In genomic region chr6:2853766-2854393, GRCh38 we compare ENCODE assay signal across 8 cellular contexts. TPM values are rescaled to one million over a fixed set of nuclear protein-coding genes. Genes with fewer than 3 reads are reported as not detected.
DNase-seq lines count a peak whose midpoint lies in the region; TF ChIP-seq lines count a peak whose summit lies in the region.

No MANE protein-coding gene starts in this region.

- intact Hi-C loops in breast epithelium (cut with DNase I; ENCODE audit: low total_unique reads): no loop called here

- H3K27ac ChIP-seq in HUES6 (ENCODE audit: low read depth, low read length) (peak overlapping the region; percentile 93; the same call in 1 of the 2 replicates), breast epithelium (peak overlapping the region; percentile 71 to 80)

- no peak for TF ChIP-seq POLR2A in breast epithelium (IDR thresholded peaks at IDR 0.05)

- H3K9me3 ChIP-seq in HUES6 (ENCODE audit: control insufficient read depth, insufficient read depth, low read depth, low read length): no peaks in the 10 kb centered on the region
- H3K9me3 ChIP-seq in breast epithelium: no peaks in the 10 kb centered on the region
- H3K9me3 ChIP-seq in BE2C: no peaks in the 10 kb centered on the region

- H3K36me3 ChIP-seq in HUES6 (ENCODE audit: control insufficient read depth, insufficient read depth, low read length) (no peaks in the 10 kb centered on the region), breast epithelium (no peaks in the 10 kb centered on the region), BE2C (no peaks in the 10 kb centered on the region)

- H3K4me1 ChIP-seq in HUES6 (ENCODE audit: control insufficient read depth, insufficient read depth, low read length) (peaks cover 50% of the 10 kb centered on the region), breast epithelium (no peaks in the 10 kb centered on the region), BE2C (peaks cover 13% of the 10 kb centered on the region)

- TF ChIP-seq CTCF in breast epithelium (IDR thresholded peaks at IDR 0.05) (peak in 2 of 3 donors; percentile 42 to 43), BE2C (IDR thresholded peaks at IDR 0.05; ENCODE audit: low read depth, low read length) (no peak)

- DNase-seq in UCSD-AML1 (lab: John Stamatoyannopoulos, UW; ENCODE audit: unreplicated experiment) (peak; percentile 42), breast epithelium (ENCODE audit: low spot score in 2 of 2) (peak in 1 of 2 donors; percentile 70), left kidney (ENCODE audit: low read depth, low spot score) (peak; percentile 90), BE2C (no peak), NCI-H2081 treated with DMSO at 0.1 percent for 48 hours (lab: John Stamatoyannopoulos, UW) (no peak)
- peak; percentile 75 to 84 for DNase-seq in stimulated activated CD4-positive, alpha-beta T cell treated with anti-CD3 and anti-CD28 coated beads, Interleukin-4, amount 100 ng/mL, for 48 hours (ENCODE audit: low read depth in 2 of 2)

- H3K4me3 ChIP-seq in GM08714 (ENCODE audit: low read length) (peak overlapping the region; percentile 26; the same call in 1 of the 2 replicates), HUES6 (ENCODE audit: low read depth, low read length) (peak overlapping the region; percentile 48), breast epithelium (peak overlapping the region; percentile 35 to 62 (median 44)), BE2C (ENCODE audit: low read depth, low read length) (no peak overlapping the region)

- peak overlapping the region; percentile 86 for H3K9ac ChIP-seq in HUES6 (ENCODE audit: low read length)

- H3K27me3 ChIP-seq in HUES6 (ENCODE audit: control insufficient read depth, insufficient read depth, low read length): no peaks in the 10 kb centered on the region
- no peaks in the 10 kb centered on the region for H3K27me3 ChIP-seq in breast epithelium
- H3K27me3 ChIP-seq in BE2C: no peaks in the 10 kb centered on the region

RNA-seq across cellular contexts. Expression of gene SERPINB1, which starts 12.2 kb away (rescaled TPM):
- total RNA-seq in breast epithelium: 10 to 100 TPM; 35.1 to 53.6 (median 51.8) TPM
- polyA plus RNA-seq in BE2C (2012; ENCODE audit: insufficient read depth, insufficient read length, low read depth): 0.74 TPM

RNA-seq across cellular contexts. Expression of gene SERPINB9, which starts 49.2 kb away (rescaled TPM):
- total RNA-seq in breast epithelium: 10 to 100 TPM in 2 of 3 donors, 1 to 10 TPM in 1; 8.0 to 12.8 (median 10.8) TPM
- 0.86 TPM for polyA plus RNA-seq in BE2C (2012; ENCODE audit: insufficient read depth, insufficient read length, low read depth)

Comparison
In these comparisons a context has a peak if more than half of its experiments do, and no peak if none do; other contexts are left out.
1. DNase-seq: peak in UCSD-AML1 (single experiment), left kidney (single experiment) and stimulated activated CD4-positive, alpha-beta T cell treated with anti-CD3 and anti-CD28 coated beads, Interleukin-4, amount 100 ng/mL, for 48 hours (2 of 2); none in BE2C (single experiment) and NCI-H2081 treated with DMSO at 0.1 percent for 48 hours (single experiment).